ENCODE assay signal across 27 cellular contexts in the genomic region with DNA sequence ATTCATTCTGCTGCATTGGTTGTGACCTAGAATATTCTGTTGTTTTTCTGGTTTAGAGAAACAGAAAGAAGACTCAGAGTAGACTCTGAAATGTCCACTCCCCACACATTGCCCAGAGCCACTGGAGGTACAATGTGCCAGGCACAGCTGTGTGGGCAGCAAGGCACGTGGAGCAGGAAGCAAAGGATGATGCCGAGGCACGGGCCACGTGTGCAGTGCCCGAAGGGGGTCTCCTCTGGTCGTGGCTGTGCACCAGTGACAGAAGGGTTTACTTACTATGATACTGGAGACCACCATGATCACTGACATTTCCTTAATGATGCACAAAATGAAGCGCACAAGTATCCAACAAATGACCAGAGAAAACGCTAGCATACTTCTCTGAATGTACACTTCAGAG.
"Had no signal": no experiment of that assay in that cellular context is flagged by ENCODE, and none has a peak within 500 bp of the region (broad histone marks: within the 10 kb centered on the region; RNA-seq: fewer than 3 reads in every experiment).

No MANE protein-coding gene starts in this region.

- H3K9me3 ChIP-seq: colonic mucosa, esophagus muscularis mucosa, esophagus squamous epithelium, gastrocnemius medialis, gastroesophageal sphincter, heart left ventricle, heart right ventricle had no signal

- H3K36me3 ChIP-seq: colonic mucosa, esophagus muscularis mucosa, esophagus squamous epithelium, gastrocnemius medialis, gastroesophageal sphincter, heart left ventricle, heart right ventricle had no signal

- H3K4me1 ChIP-seq: colonic mucosa, esophagus muscularis mucosa, esophagus squamous epithelium, foreskin keratinocyte, gastrocnemius medialis, gastroesophageal sphincter had no signal

- H3K4me3 ChIP-seq: colonic mucosa, coronary artery, dorsolateral prefrontal cortex, esophagus muscularis mucosa, esophagus squamous epithelium, gastrocnemius medialis, gastroesophageal sphincter, heart left ventricle, heart right ventricle had no signal

- H3K27ac ChIP-seq: colonic mucosa, coronary artery, dorsolateral prefrontal cortex, epithelial cell of prostate, esophagus muscularis mucosa, esophagus squamous epithelium, foreskin keratinocyte, gastrocnemius medialis, gastroesophageal sphincter, heart left ventricle, heart right ventricle had no signal

- DNase-seq: colonic mucosa; cortex of kidney; dermis blood vessel endothelial cell; dorsolateral prefrontal cortex; effector CD4-positive, alpha-beta T cell; effector CD8-positive, alpha-beta T cell; effector memory CD4-positive, alpha-beta T cell; effector memory CD8-positive, alpha-beta T cell; endodermal cell; erythroblast; esophagus squamous epithelium; foreskin fibroblast; foreskin keratinocyte; foreskin melanocyte; gastrocnemius medialis; glutamatergic neuron; heart left ventricle; heart right ventricle had no signal

- FAIRE-seq: colon, endometrium, endothelial cell of umbilical vein, frontal cortex had no signal

- ATAC-seq: effector memory CD8-positive, alpha-beta T cell; esophagus mucosa; foreskin keratinocyte; gastrocnemius medialis; gastroesophageal sphincter; heart left ventricle; heart right ventricle had no signal

- H3K27me3 ChIP-seq: colonic mucosa, dorsolateral prefrontal cortex, esophagus muscularis mucosa, esophagus squamous epithelium, foreskin keratinocyte, gastrocnemius medialis, gastroesophageal sphincter, heart left ventricle, heart right ventricle had no signal
